Comparison of ENCODE assay signal across 26 cellular contexts in genomic region chr6:163730496-163731210, GRCh38.
"Had no signal": no experiment of that assay in that cellular context is flagged by ENCODE, and none has a peak within 500 bp of the region (broad histone marks: within the 10 kb centered on the region; RNA-seq: fewer than 3 reads in every experiment).

No MANE protein-coding gene starts in this region.

- H3K4me1 ChIP-seq: esophagus squamous epithelium, lower lobe of right lung, prostate gland had no signal

- H3K27ac ChIP-seq: esophagus squamous epithelium, lower lobe of right lung, ovary, prostate gland, skin epidermis, VCaP had no signal

- H3K4me3 Mint-ChIP-seq: activated CD4-positive, alpha-beta T cell treated with anti-CD3 and anti-CD28 coated beads, Interleukin-2, amount 10 ng/mL, durations not matched to agents 7 days and 5 days; activated CD8-positive, alpha-beta T cell treated with anti-CD3 and anti-CD28 coated beads, Interleukin-2, amount 10 ng/mL, durations not matched to agents 7 days and 5 days; activated naive CD8-positive, alpha-beta T cell treated with anti-CD3 and anti-CD28 coated beads, Interleukin-2, amount 10 ng/mL, durations not matched to agents 7 days and 5 days; activated T-cell treated with anti-CD3 and anti-CD28 coated beads, Interleukin-2, amount 50 U/mL, for 24 hours; activated T-helper 17 cell treated with anti-CD3 and anti-CD28 coated beads, Interleukin-2, amount 50 U/mL, for 72 hours; endodermal cell; T-cell; T-helper 2 cell treated with Interferon-gamma antibody and Interleukin-4, amounts not matched to agents 5 μg/mL and 100 μg/mL, for 36 hours had no signal

- DNase-seq: activated CD4-positive, alpha-beta T cell treated with anti-CD3 and anti-CD28 coated beads, Interleukin-2, amount 10 ng/mL, durations not matched to agents 7 days and 5 days; activated CD4-positive, CD25-positive, alpha-beta regulatory T cell treated with anti-CD3 and anti-CD28 coated beads, Interleukin-2, amount 50 U/mL, for 72 hours; activated CD8-positive, alpha-beta memory T cell treated with anti-CD3 and anti-CD28 coated beads, Interleukin-2, amount 50 U/mL, for 4 hours; activated CD8-positive, alpha-beta T cell treated with anti-CD3 and anti-CD28 coated beads, Interleukin-2, amount 10 ng/mL, durations not matched to agents 7 days and 5 days; activated naive CD4-positive, alpha-beta T cell treated with Interleukin-2 at 50 U/mL for 16 hours; activated naive CD8-positive, alpha-beta T cell treated with anti-CD3 and anti-CD28 coated beads, Interleukin-2, amount 10 ng/mL, durations not matched to agents 7 days and 5 days; activated T-cell treated with anti-CD3 and anti-CD28 coated beads, Interleukin-2, amount 50 U/mL, for 24 hours; amniotic stem cell; cortex of kidney; endodermal cell; esophagus squamous epithelium; gastrocnemius medialis; kidney; lower lobe of right lung; mesendoderm; naive B cell; ovary; stimulated activated CD8-positive, alpha-beta memory T cell treated with anti-CD3 and anti-CD28 coated beads, Interleukin-4, amount 100 ng/mL, for 48 hours; stimulated activated naive CD4-positive, alpha-beta T cell; T-cell had no signal

- H3K9me3 Mint-ChIP-seq: activated CD4-positive, alpha-beta T cell treated with anti-CD3 and anti-CD28 coated beads, Interleukin-2, amount 10 ng/mL, durations not matched to agents 7 days and 5 days; activated naive CD8-positive, alpha-beta T cell treated with anti-CD3 and anti-CD28 coated beads, Interleukin-2, amount 10 ng/mL, durations not matched to agents 7 days and 5 days; activated T-cell treated with anti-CD3 and anti-CD28 coated beads, Interleukin-2, amount 50 U/mL, for 24 hours; activated T-helper 17 cell treated with anti-CD3 and anti-CD28 coated beads, Interleukin-2, amount 50 U/mL, for 72 hours; endodermal cell; naive B cell; T-cell; T-helper 2 cell treated with Interferon-gamma antibody and Interleukin-4, amounts not matched to agents 5 μg/mL and 100 μg/mL, for 36 hours had no signal

- H3K9me3 ChIP-seq: esophagus squamous epithelium, gastrocnemius medialis, lower lobe of right lung, ovary, prostate gland had no signal

- H3K4me1 Mint-ChIP-seq: activated CD4-positive, alpha-beta T cell treated with anti-CD3 and anti-CD28 coated beads, Interleukin-2, amount 10 ng/mL, durations not matched to agents 7 days and 5 days; activated naive CD8-positive, alpha-beta T cell treated with anti-CD3 and anti-CD28 coated beads, Interleukin-2, amount 10 ng/mL, durations not matched to agents 7 days and 5 days; activated T-helper 17 cell treated with anti-CD3 and anti-CD28 coated beads, Interleukin-2, amount 50 U/mL, for 72 hours; T-cell had no signal

- H3K27ac Mint-ChIP-seq: activated CD4-positive, alpha-beta T cell treated with anti-CD3 and anti-CD28 coated beads, Interleukin-2, amount 10 ng/mL, durations not matched to agents 7 days and 5 days; activated CD8-positive, alpha-beta T cell treated with anti-CD3 and anti-CD28 coated beads, Interleukin-2, amount 10 ng/mL, durations not matched to agents 7 days and 5 days; activated naive CD8-positive, alpha-beta T cell treated with anti-CD3 and anti-CD28 coated beads, Interleukin-2, amount 10 ng/mL, durations not matched to agents 7 days and 5 days; activated T-cell treated with anti-CD3 and anti-CD28 coated beads, Interleukin-2, amount 50 U/mL, for 24 hours; activated T-helper 17 cell treated with anti-CD3 and anti-CD28 coated beads, Interleukin-2, amount 50 U/mL, for 72 hours; endodermal cell; T-cell; T-helper 2 cell treated with Interferon-gamma antibody and Interleukin-4, amounts not matched to agents 5 μg/mL and 100 μg/mL, for 36 hours had no signal

- ATAC-seq: activated CD8-positive, alpha-beta T cell treated with anti-CD3 and anti-CD28 coated beads, Interleukin-2, amount 10 ng/mL, durations not matched to agents 7 days and 5 days; activated T-helper 17 cell treated with anti-CD3 and anti-CD28 coated beads, Interleukin-2, amount 50 U/mL, for 72 hours; T-cell had no signal

- H3K36me3 ChIP-seq: esophagus squamous epithelium, gastrocnemius medialis, lower lobe of right lung, ovary, prostate gland had no signal

- H3K4me3 ChIP-seq: esophagus squamous epithelium, gastrocnemius medialis, lower lobe of right lung, ovary, prostate gland, skin epidermis had no signal

- H3K36me3 Mint-ChIP-seq: activated naive CD8-positive, alpha-beta T cell treated with anti-CD3 and anti-CD28 coated beads, Interleukin-2, amount 10 ng/mL, durations not matched to agents 7 days and 5 days; naive B cell; T-cell had no signal

- H3K27me3 Mint-ChIP-seq: activated T-cell treated with anti-CD3 and anti-CD28 coated beads, Interleukin-2, amount 50 U/mL, for 24 hours; activated T-helper 17 cell treated with anti-CD3 and anti-CD28 coated beads, Interleukin-2, amount 50 U/mL, for 72 hours had no signal

- FAIRE-seq: bronchial epithelial cell, kidney had no signal

- H3K27me3 ChIP-seq: esophagus squamous epithelium, gastrocnemius medialis, ovary had no signal
